Comparison of ENCODE assay signal across 8 cellular contexts in the genomic region with DNA sequence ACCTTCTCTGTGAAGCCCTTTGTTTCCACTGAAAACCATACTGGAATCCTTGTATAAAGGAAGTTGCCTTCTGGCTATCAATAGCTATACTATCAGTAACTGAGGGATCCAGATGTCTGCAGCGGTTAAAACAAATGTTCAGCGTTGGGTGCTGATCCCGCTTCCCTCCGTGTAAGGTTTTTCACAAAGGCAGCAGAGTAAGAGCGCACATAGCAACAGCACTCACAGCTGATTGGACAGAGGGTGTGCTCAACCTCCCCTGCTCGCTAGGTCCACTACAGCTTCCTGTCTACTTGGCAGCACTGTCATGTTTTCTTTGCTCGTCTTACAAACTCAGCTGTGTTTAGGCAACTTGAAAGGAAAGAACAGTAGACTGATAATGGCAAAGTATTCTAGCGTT. TPM values are rescaled to one million over a fixed set of nuclear protein-coding genes. Genes with fewer than 3 reads are reported as not detected.
DNase-seq lines count a peak whose midpoint lies in the region; ATAC-seq and TF ChIP-seq lines count a peak whose summit lies in the region.

No MANE protein-coding gene starts in this region.

- H3K79me2 ChIP-seq in hepatocyte: peaks cover 3% of the 10 kb centered on the region

- H3K36me3 Mint-ChIP-seq in IgD-negative memory B cell: peaks cover 5% of the 10 kb centered on the region
- H3K36me3 Mint-ChIP-seq in brain: peaks cover 20% of the 10 kb centered on the region

- peak overlapping the region; percentile 64 for H3K27ac ChIP-seq in hepatocyte

- TF ChIP-seq CTCF in AG09309 (IDR thresholded peaks at IDR 0.05; ENCODE audit: control insufficient read depth, insufficient read depth, low read depth, low read length, missing control alignments) (no peak), brain (conservative IDR thresholded peaks at IDR 0.05) (no peak), hepatocyte (IDR thresholded peaks at IDR 0.05; ENCODE audit: poor library complexity) (no peak)

- H3K4me1 Mint-ChIP-seq in IgD-negative memory B cell: peaks cover 3 to 10% (median 10%) of the 10 kb centered on the region in 3 donors
- peaks cover 57% of the 10 kb centered on the region for H3K4me1 Mint-ChIP-seq in brain

- peaks cover 11% of the 10 kb centered on the region for H3K4me1 ChIP-seq in hepatocyte (ENCODE audit: insufficient read depth)

- H3K27me3 ChIP-seq in hepatocyte: no peaks in the 10 kb centered on the region

- H2AFZ ChIP-seq in hepatocyte: peak overlapping the region; percentile 41

- peak; percentile 80 for DNase-seq in AG09309 (ENCODE audit: low read depth)
- DNase-seq in SW480 (ENCODE audit: low spot score): peak; percentile 16
- DNase-seq in hepatocyte (ENCODE audit: low spot score): peak; percentile 84
- DNase-seq in pulmonary artery endothelial cell (ENCODE audit: low read depth, low spot score): peak; percentile 88
- DNase-seq in RPMI8226: no peak

- no peaks in the 10 kb centered on the region for H3K9me2 ChIP-seq in hepatocyte (replicated peaks; ENCODE audit: insufficient read depth)

- no peaks in the 10 kb centered on the region for H3K36me3 ChIP-seq in hepatocyte (replicated peaks; ENCODE audit: insufficient read depth, low read depth)

- H3K27ac Mint-ChIP-seq in IgD-negative memory B cell: peak overlapping the region in 2 of 3 donors; percentile 46 to 63
- peak overlapping the region; percentile 80 to 95 (median 88) for H3K27ac Mint-ChIP-seq in brain

- H3K9me3 Mint-ChIP-seq in IgD-negative memory B cell (no peaks in the 10 kb centered on the region), brain (no peaks in the 10 kb centered on the region)

- no peaks in the 10 kb centered on the region for H3K27me3 Mint-ChIP-seq in IgD-negative memory B cell
- no peaks in the 10 kb centered on the region for H3K27me3 Mint-ChIP-seq in brain

- H3K4me3 ChIP-seq in AG09309 (ENCODE audit: control insufficient read depth, low read depth, low read length): peak overlapping the region; percentile 19; the same call in 1 of the 2 replicates
- peak overlapping the region; percentile 19 for H3K4me3 ChIP-seq in hepatocyte

- H3K9me3 ChIP-seq in hepatocyte (ENCODE audit: low read depth): no peaks in the 10 kb centered on the region

- H4K20me1 ChIP-seq in hepatocyte (ENCODE audit: insufficient read depth, poor library complexity, severe bottlenecking): no peaks in the 10 kb centered on the region

- 9% methylated on average over 8 of the region's 8 CpGs for WGBS in hepatocyte (ENCODE audit: low lambda C conversion rate, missing lambda C conversion rate)

- ATAC-seq in GM19467 (IDR thresholded peaks at IDR 0.05; ENCODE audit: unreplicated experiment): peak; percentile 86

- H3K4me3 Mint-ChIP-seq in IgD-negative memory B cell (peak overlapping the region in 1 of 4 donors; percentile 49), brain (peak overlapping the region; percentile 79 to 87 (median 82))

- peak overlapping the region; percentile 71 for H3K4me2 ChIP-seq in hepatocyte

RNA-seq across cellular contexts. Expression of a gene that starts 27.3 kb away (rescaled TPM):
- polyA plus RNA-seq in IgD-negative memory B cell (29.0 TPM), brain (ENCODE audit: insufficient read depth, low read depth, low replicate concordance) (5.6 TPM), hepatocyte (6.8 and 9.9 TPM in 2 replicates)
- total RNA-seq in hepatocyte (26.0 and 31.1 TPM in 2 replicates), pulmonary artery endothelial cell (26.9 and 41.7 TPM in 2 replicates)
